In genomic region chr3:186400026-186400425, GRCh38 we compare ENCODE assay signal across 9 cellular contexts. TPM values are rescaled to one million over a fixed set of nuclear protein-coding genes. Genes with fewer than 3 reads are reported as not detected.
"Had no signal": no experiment of that assay in that cellular context is flagged by ENCODE, and none has a peak within 500 bp of the region (broad histone marks: within the 10 kb centered on the region; RNA-seq: fewer than 3 reads in every experiment).

No MANE protein-coding gene starts in this region.

- DNase-seq: GDM1, GF-D8 had no signal

- FAIRE-seq: G401.6, GM12878, GM12891, GM12892, GM18507, GM19239 had no signal

- H3K4me3 ChIP-seq: GM12878 had no signal

- ATAC-seq: GM12878 had no signal

RNA-seq across cellular contexts. Expression of gene DGKG, which starts 38.0 kb away (rescaled TPM):
- total RNA-seq: G401 had no signal
